ENCODE assay signal across 15 cellular contexts in genomic region chr2:122263746-122264145, GRCh38.
DNase-seq lines count a peak whose midpoint lies in the region; ATAC-seq and TF ChIP-seq lines count a peak whose summit lies in the region.
"Had no signal": no experiment of that assay in that cellular context is flagged by ENCODE, and none has a peak within 500 bp of the region (broad histone marks: within the 10 kb centered on the region; RNA-seq: fewer than 3 reads in every experiment).

No MANE protein-coding gene starts in this region.

- H3K27me3 ChIP-seq in osteoblast (ENCODE audit: insufficient read depth, low read length), result no peaks in the 10 kb centered on the region
- H3K27me3 ChIP-seq: BLaER1 had no signal

- no peaks in the 10 kb centered on the region for H3K36me3 ChIP-seq in osteoblast (ENCODE audit: insufficient read depth, low read length)
- H3K36me3 ChIP-seq: BLaER1 had no signal

- no peak overlapping the region for H3K4me2 ChIP-seq in osteoblast (ENCODE audit: insufficient read depth, low read length)
- H3K4me2 ChIP-seq: A549, BLaER1, GM23338 had no signal

- H2AFZ ChIP-seq in osteoblast (ENCODE audit: low read length), result no peak overlapping the region
- H2AFZ ChIP-seq: GM23338 had no signal

- no peak for ATAC-seq in GM21723 (IDR thresholded peaks at IDR 0.05; ENCODE audit: unreplicated experiment)
- ATAC-seq: A549, GM12878, GM23338, K562 had no signal

- no peak overlapping the region for H3K27ac ChIP-seq in osteoblast (ENCODE audit: low read depth, low read length)
- H3K27ac ChIP-seq: A549, BLaER1 had no signal

- H3K9me3 ChIP-seq in osteoblast (ENCODE audit: low read depth, low read length), result no peaks in the 10 kb centered on the region
- H3K9me3 ChIP-seq: A549, BLaER1 had no signal

- H3K4me1 ChIP-seq in osteoblast (ENCODE audit: insufficient read depth, low read length), result no peaks in the 10 kb centered on the region
- H3K4me1 ChIP-seq: A549 had no signal

- DNase-seq in HS-27A (ENCODE audit: low read depth) (peak; percentile 17), NCI-H226 (peak; percentile 22), cardiac fibroblast (ENCODE audit: low read depth in 2 of 2) (peak; percentile 49 to 65), osteoblast (ENCODE audit: insufficient read length, low spot score, missing footprints) (peak; percentile 32), SW 1271 (lab: John Stamatoyannopoulos, UW) (no peak)
- no peak for DNase-seq in activated T-cell treated with anti-CD3 and anti-CD28 coated beads, Interleukin-2, amount 50 U/mL, for 48 hours
- DNase-seq: CD8-positive, alpha-beta memory T cell; DMS53; H7 had no signal

- H3K79me2 ChIP-seq in osteoblast (ENCODE audit: insufficient read depth, low read length), result no peaks in the 10 kb centered on the region

- no peak overlapping the region for H3K4me3 ChIP-seq in cardiac fibroblast (replicated peaks in 1 of 2; ENCODE audit: low read depth in 2 of 2, low read length in 2 of 2)
- no peak overlapping the region for H3K4me3 ChIP-seq in osteoblast (ENCODE audit: insufficient read depth, low read length)
- H3K4me3 ChIP-seq: A549, BLaER1, GM12878, GM23338, K562 had no signal

- TF ChIP-seq CTCF in cardiac fibroblast (IDR thresholded peaks at IDR 0.05; ENCODE audit: low read depth, low read length), result no peak
- no peak for TF ChIP-seq CTCF in osteoblast (IDR thresholded peaks at IDR 0.05; ENCODE audit: extremely low read depth, low read depth, low read length)

- H4K20me1 ChIP-seq in osteoblast (ENCODE audit: insufficient read depth, low read length), result no peaks in the 10 kb centered on the region
- H4K20me1 ChIP-seq: BLaER1 had no signal

Comparison
In these comparisons a context has a peak if more than half of its experiments do, and no peak if none do; other contexts are left out.
1. DNase-seq: peak in HS-27A (single experiment), NCI-H226 (single experiment), cardiac fibroblast (2 of 2) and osteoblast (single experiment); none in SW 1271 (0 of 2) and activated T-cell treated with anti-CD3 and anti-CD28 coated beads, Interleukin-2, amount 50 U/mL, for 48 hours (0 of 2).